In genomic region chrX:154804564-154804956, GRCh38 we compare ENCODE assay signal across 8 cellular contexts. TPM values are rescaled to one million over a fixed set of nuclear protein-coding genes. Genes with fewer than 3 reads are reported as not detected.
DNase-seq lines count a peak whose midpoint lies in the region; ATAC-seq and TF ChIP-seq lines count a peak whose summit lies in the region.

No MANE protein-coding gene starts in this region.

- TF ChIP-seq CTCF in 22Rv1 (IDR thresholded peaks at IDR 0.05) = no peak
- TF ChIP-seq CTCF in cardiac fibroblast (IDR thresholded peaks at IDR 0.05; ENCODE audit: low read depth, low read length) = no peak
- TF ChIP-seq CTCF in mesothelial cell of epicardium (IDR thresholded peaks at IDR 0.05; ENCODE audit: unreplicated experiment) = no peak
- no peak for TF ChIP-seq CTCF in mucosa of descending colon (IDR thresholded peaks at IDR 0.05)

- H3K9me3 Mint-ChIP-seq in mesothelial cell of epicardium = peaks cover 29% of the 10 kb centered on the region

- ATAC-seq in HG03342 (IDR thresholded peaks at IDR 0.05; ENCODE audit: unreplicated experiment) (peak; percentile 6), mucosa of descending colon (no peak), GM19324 (IDR thresholded peaks at IDR 0.05; ENCODE audit: low FRiP score, unreplicated experiment) (no peak)

- peaks cover 9% of the 10 kb centered on the region for H3K4me1 ChIP-seq in mucosa of descending colon (ENCODE audit: low read depth)

- no peaks in the 10 kb centered on the region for H3K36me3 ChIP-seq in mucosa of descending colon (ENCODE audit: low read depth)

- H3K27me3 Mint-ChIP-seq in mesothelial cell of epicardium (ENCODE audit: low read depth) = no peaks in the 10 kb centered on the region

- H3K9me3 ChIP-seq in mucosa of descending colon = no peaks in the 10 kb centered on the region

- H3K4me3 ChIP-seq in cardiac fibroblast (replicated peaks in 1 of 2; ENCODE audit: low read depth in 2 of 2, low read length in 2 of 2) (peak overlapping the region; percentile 69 to 72), mucosa of descending colon (no peak overlapping the region)

- peak overlapping the region; percentile 69 for H3K4me3 Mint-ChIP-seq in mesothelial cell of epicardium

- peaks cover 14% of the 10 kb centered on the region for H3K4me1 Mint-ChIP-seq in mesothelial cell of epicardium

- H3K27ac ChIP-seq in 22Rv1 = 0 out of 2 replicates have a peak overlapping the region, but pooled peaks have one; percentile 26

- peaks cover 2% of the 10 kb centered on the region for H3K36me3 Mint-ChIP-seq in mesothelial cell of epicardium

- no peak for DNase-seq in cardiac fibroblast (ENCODE audit: low read depth in 2 of 2)
- no peak for DNase-seq in mesothelial cell of epicardium (ENCODE audit: low spot score in 2 of 2, unreplicated experiment in 2 of 2)
- DNase-seq in HPDE6-E6E7 (ENCODE audit: extremely low spot score) = no peak
- no peak for DNase-seq in mucosa of descending colon
- DNase-seq in H4 (ENCODE audit: low spot score) = no peak

- no peak overlapping the region for H3K27ac Mint-ChIP-seq in mesothelial cell of epicardium

- intact Hi-C loops in mucosa of descending colon (cut with DNase I, micrococcal nuclease) = no loop called here

RNA-seq across cellular contexts. Expression of gene MPP1, which starts 0.7 kb away (rescaled TPM):
- total RNA-seq in mesothelial cell of epicardium (9.2 to 10.4 TPM (median 10.4 TPM) in 3 replicates), mucosa of descending colon (10 to 100 TPM; 28.9 to 38.5 (median 37.3) TPM)
- 9.3 and 15.4 TPM in 2 replicates for total RNA-seq in H4 (2014; rRNA removed; shearing (Covaris generic))

RNA-seq across cellular contexts. Expression of gene SMIM9, which starts 29.9 kb away (rescaled TPM):
- not detected in 3 replicates for total RNA-seq in mesothelial cell of epicardium
- not detected for total RNA-seq in mucosa of descending colon
- total RNA-seq in H4 (2014; rRNA removed; shearing (Covaris generic)) = not detected in 2 replicates

RNA-seq across cellular contexts. Expression of gene DKC1, which starts 41.9 kb away (rescaled TPM):
- 61.4 to 66.2 TPM (median 64.2 TPM) in 3 replicates for total RNA-seq in mesothelial cell of epicardium
- 10 to 100 TPM; 29.4 to 36.0 (median 31.7) TPM for total RNA-seq in mucosa of descending colon
- total RNA-seq in H4 (2014; rRNA removed; shearing (Covaris generic)) = 47.9 and 68.3 TPM in 2 replicates

RNA-seq across cellular contexts. Expression of gene GAB3, which starts 53.7 kb away (rescaled TPM):
- total RNA-seq in mesothelial cell of epicardium (0.29 to 0.67 TPM (median 0.38 TPM) in 3 replicates), mucosa of descending colon (1 to 10 TPM; 1.3 to 3.4 (median 2.5) TPM)
- total RNA-seq in H4 (2014; rRNA removed; shearing (Covaris generic)) = 0.08 and 0.33 TPM in 2 replicates
